ENCODE assay signal across 17 cellular contexts in genomic region chr1:74467786-74468377, GRCh38. TPM values are rescaled to one million over a fixed set of nuclear protein-coding genes. Genes with fewer than 3 reads are reported as not detected.
DNase-seq lines count a peak whose midpoint lies in the region; ATAC-seq and TF ChIP-seq lines count a peak whose summit lies in the region.
"Had no signal": no experiment of that assay in that cellular context is flagged by ENCODE, and none has a peak within 500 bp of the region (broad histone marks: within the 10 kb centered on the region; RNA-seq: fewer than 3 reads in every experiment).

No MANE protein-coding gene starts in this region.

- no peaks in the 10 kb centered on the region for H3K9me3 Mint-ChIP-seq in activated CD4-positive, alpha-beta memory T cell treated with anti-CD3 and anti-CD28 coated beads, Interleukin-2, amount 10 ng/mL, durations not matched to agents 7 days and 5 days
- H3K9me3 Mint-ChIP-seq in activated CD8-positive, alpha-beta T cell treated with anti-CD3 and anti-CD28 coated beads for 36 hours: no peaks in the 10 kb centered on the region
- H3K9me3 Mint-ChIP-seq: CD4-positive, alpha-beta T cell; dendritic cell treated with granulocyte-macrophage colony-stimulating factor and Interleukin-4, amounts not matched to agents 40 ng/mL and 50 ng/mL, for 4 days had no signal

- DNase-seq in NCI-H1436 (lab: John Stamatoyannopoulos, UW) (peak; percentile 6), NCI-H1436 treated with DMSO at 0.1 percent for 48 hours (lab: John Stamatoyannopoulos, UW) (no peak), NCI-H1092 treated with DMSO at 0.1 percent for 48 hours (lab: John Stamatoyannopoulos, UW) (peak; percentile 39), T-helper 17 cell (no peak), kidney epithelial cell (ENCODE audit: low read depth) (peak; percentile 10), BE2C (no peak)
- no peak for DNase-seq in activated CD4-positive, alpha-beta memory T cell treated with anti-CD3 and anti-CD28 coated beads, Interleukin-2, amount 10 ng/mL, durations not matched to agents 7 days and 5 days
- DNase-seq in activated CD8-positive, alpha-beta T cell treated with anti-CD3 and anti-CD28 coated beads for 36 hours: no peak
- DNase-seq: CD4-positive, alpha-beta T cell; foreskin fibroblast; HFFc6; NCI-H226; stimulated activated CD4-positive, alpha-beta T cell treated with anti-CD3 and anti-CD28 coated beads, Interleukin-15, amount 100 ng/mL, for 24 hours; transverse colon had no signal

- no peaks in the 10 kb centered on the region for H3K27me3 ChIP-seq in kidney epithelial cell (ENCODE audit: control insufficient read depth, insufficient read depth, low read length)
- H3K27me3 ChIP-seq in BE2C: no peaks in the 10 kb centered on the region

- intact Hi-C loops in activated CD8-positive, alpha-beta T cell treated with anti-CD3 and anti-CD28 coated beads for 36 hours (cut with micrococcal nuclease): no loop called here

- H3K36me3 Mint-ChIP-seq in T-helper 17 cell (ENCODE audit: low read depth): no peaks in the 10 kb centered on the region
- H3K36me3 Mint-ChIP-seq in activated CD4-positive, alpha-beta memory T cell treated with anti-CD3 and anti-CD28 coated beads, Interleukin-2, amount 10 ng/mL, durations not matched to agents 7 days and 5 days (ENCODE audit: low read depth): no peaks in the 10 kb centered on the region
- no peaks in the 10 kb centered on the region for H3K36me3 Mint-ChIP-seq in activated CD8-positive, alpha-beta T cell treated with anti-CD3 and anti-CD28 coated beads for 36 hours (ENCODE audit: low read depth)

- H3K36me3 ChIP-seq in kidney epithelial cell (ENCODE audit: control insufficient read depth, insufficient read depth, low read length) (no peaks in the 10 kb centered on the region), BE2C (no peaks in the 10 kb centered on the region)
- H3K36me3 ChIP-seq: transverse colon had no signal

- H3K27ac Mint-ChIP-seq in T-helper 17 cell: no peak overlapping the region
- no peak overlapping the region for H3K27ac Mint-ChIP-seq in activated CD4-positive, alpha-beta memory T cell treated with anti-CD3 and anti-CD28 coated beads, Interleukin-2, amount 10 ng/mL, durations not matched to agents 7 days and 5 days
- H3K27ac Mint-ChIP-seq in activated CD8-positive, alpha-beta T cell treated with anti-CD3 and anti-CD28 coated beads for 36 hours: no peak overlapping the region
- H3K27ac Mint-ChIP-seq: CD4-positive, alpha-beta T cell; dendritic cell treated with granulocyte-macrophage colony-stimulating factor and Interleukin-4, amounts not matched to agents 40 ng/mL and 50 ng/mL, for 4 days; HFFc6 had no signal

- H3K4me1 ChIP-seq in BE2C: no peaks in the 10 kb centered on the region
- H3K4me1 ChIP-seq: transverse colon had no signal

- H3K9me3 ChIP-seq in T-helper 17 cell (ENCODE audit: control insufficient read depth, low read length, poor library complexity, severe bottlenecking): peaks cover 3% of the 10 kb centered on the region
- H3K9me3 ChIP-seq in BE2C: no peaks in the 10 kb centered on the region
- H3K9me3 ChIP-seq: transverse colon had no signal

- no peak overlapping the region for H3K4me3 ChIP-seq in kidney epithelial cell (ENCODE audit: low read depth, low read length)
- no peak overlapping the region for H3K4me3 ChIP-seq in BE2C (ENCODE audit: low read depth, low read length)
- H3K4me3 ChIP-seq: transverse colon had no signal

- TF ChIP-seq CTCF in kidney epithelial cell (IDR thresholded peaks at IDR 0.05; ENCODE audit: insufficient read depth, low read length, poor library complexity, severe bottlenecking) (no peak), BE2C (IDR thresholded peaks at IDR 0.05; ENCODE audit: low read depth, low read length) (no peak)
- no peak for TF ChIP-seq CTCF in activated CD8-positive, alpha-beta T cell treated with anti-CD3 and anti-CD28 coated beads for 36 hours (IDR thresholded peaks at IDR 0.05)

- POLR2A ChIA-PET in activated CD4-positive, alpha-beta memory T cell treated with anti-CD3 and anti-CD28 coated beads, Interleukin-2, amount 10 ng/mL, durations not matched to agents 7 days and 5 days (lab: Charles Lee): no interaction called here
- POLR2A ChIA-PET in activated CD8-positive, alpha-beta T cell treated with anti-CD3 and anti-CD28 coated beads for 36 hours (lab: Charles Lee): no interaction called here

- no peak for ATAC-seq in T-helper 17 cell
- no peak for ATAC-seq in activated CD8-positive, alpha-beta T cell treated with anti-CD3 and anti-CD28 coated beads for 36 hours

- H3K4me3 Mint-ChIP-seq in T-helper 17 cell: peak overlapping the region; percentile 36
- H3K4me3 Mint-ChIP-seq in activated CD4-positive, alpha-beta memory T cell treated with anti-CD3 and anti-CD28 coated beads, Interleukin-2, amount 10 ng/mL, durations not matched to agents 7 days and 5 days: no peak overlapping the region
- H3K4me3 Mint-ChIP-seq in activated CD8-positive, alpha-beta T cell treated with anti-CD3 and anti-CD28 coated beads for 36 hours: no peak overlapping the region
- H3K4me3 Mint-ChIP-seq: CD4-positive, alpha-beta T cell; dendritic cell treated with granulocyte-macrophage colony-stimulating factor and Interleukin-4, amounts not matched to agents 40 ng/mL and 50 ng/mL, for 4 days; HFFc6 had no signal

- H3K4me1 Mint-ChIP-seq in T-helper 17 cell: peaks cover 2% of the 10 kb centered on the region
- H3K4me1 Mint-ChIP-seq in activated CD4-positive, alpha-beta memory T cell treated with anti-CD3 and anti-CD28 coated beads, Interleukin-2, amount 10 ng/mL, durations not matched to agents 7 days and 5 days: peaks cover 2% of the 10 kb centered on the region
- H3K4me1 Mint-ChIP-seq in activated CD8-positive, alpha-beta T cell treated with anti-CD3 and anti-CD28 coated beads for 36 hours (ENCODE audit: low read depth): no peaks in the 10 kb centered on the region

- CTCF ChIA-PET in activated CD4-positive, alpha-beta memory T cell treated with anti-CD3 and anti-CD28 coated beads, Interleukin-2, amount 10 ng/mL, durations not matched to agents 7 days and 5 days (lab: Charles Lee): no interaction called here
- CTCF ChIA-PET in activated CD8-positive, alpha-beta T cell treated with anti-CD3 and anti-CD28 coated beads for 36 hours (lab: Charles Lee): no interaction called here

- H3K27me3 Mint-ChIP-seq in T-helper 17 cell: peaks cover 16% of the 10 kb centered on the region
- H3K27me3 Mint-ChIP-seq in activated CD4-positive, alpha-beta memory T cell treated with anti-CD3 and anti-CD28 coated beads, Interleukin-2, amount 10 ng/mL, durations not matched to agents 7 days and 5 days: peaks cover 5% of the 10 kb centered on the region
- no peaks in the 10 kb centered on the region for H3K27me3 Mint-ChIP-seq in activated CD8-positive, alpha-beta T cell treated with anti-CD3 and anti-CD28 coated beads for 36 hours
- H3K27me3 Mint-ChIP-seq: dendritic cell treated with granulocyte-macrophage colony-stimulating factor and Interleukin-4, amounts not matched to agents 40 ng/mL and 50 ng/mL, for 4 days had no signal

RNA-seq across cellular contexts. Expression of gene LRRC53, which starts 44.5 kb away (rescaled TPM):
- total RNA-seq in T-helper 17 cell: not detected
- total RNA-seq in kidney epithelial cell: not detected in 2 replicates
- 0.11 TPM for polyA plus RNA-seq in BE2C (2012; ENCODE audit: insufficient read depth, insufficient read length, low read depth)
- not detected for total RNA-seq in activated CD4-positive, alpha-beta memory T cell treated with anti-CD3 and anti-CD28 coated beads, Interleukin-2, amount 10 ng/mL, durations not matched to agents 7 days and 5 days
- not detected for total RNA-seq in activated CD8-positive, alpha-beta T cell treated with anti-CD3 and anti-CD28 coated beads for 36 hours
- total RNA-seq: A172; CD4-positive, alpha-beta T cell; HFFc6; mononuclear cell; transverse colon had no signal

Comparison
In these comparisons a context has a peak if more than half of its experiments do, and no peak if none do; other contexts are left out.
1. DNase-seq: peak in NCI-H1436 (single experiment), NCI-H1092 treated with DMSO at 0.1 percent for 48 hours (single experiment) and kidney epithelial cell (single experiment); none in NCI-H1436 treated with DMSO at 0.1 percent for 48 hours (single experiment), T-helper 17 cell (0 of 3), BE2C (single experiment), activated CD4-positive, alpha-beta memory T cell treated with anti-CD3 and anti-CD28 coated beads, Interleukin-2, amount 10 ng/mL, durations not matched to agents 7 days and 5 days (single experiment) and activated CD8-positive, alpha-beta T cell treated with anti-CD3 and anti-CD28 coated beads for 36 hours (single experiment).